In genomic region chr6:86535141-86535540, GRCh38 we compare ENCODE assay signal across 33 cellular contexts.
"Had no signal": no experiment of that assay in that cellular context is flagged by ENCODE, and none has a peak within 500 bp of the region (broad histone marks: within the 10 kb centered on the region; RNA-seq: fewer than 3 reads in every experiment).

No MANE protein-coding gene starts in this region.

- H3K9me3 Mint-ChIP-seq: activated T-helper 1 cell treated with anti-CD3 and anti-CD28 coated beads, Interleukin-12 subunit alpha, Interleukin-12 subunit beta, Interleukin-2, Interleukin-4 antibody, amounts not matched to agents 30 ng/mL and 10 ng/mL and 1 ng/mL, durations not matched to agents 14 hours and 24 hours and 36 hours; brain had no signal

- H3K4me2 ChIP-seq: KMS-11 had no signal

- H3K27me3 ChIP-seq: adrenal gland, SJSA1 had no signal

- H3K4me1 ChIP-seq: adrenal gland, SJSA1 had no signal

- DNase-seq: activated B cell treated with CpG ODN at 0.5 μM for 24 hours; activated CD4-positive, alpha-beta memory T cell treated with anti-CD3 and anti-CD28 coated beads for 36 hours; activated CD4-positive, alpha-beta T cell treated with anti-CD3 and anti-CD28 coated beads for 4 hours; activated CD4-positive, alpha-beta T cell treated with anti-CD3 and anti-CD28 coated beads, Interleukin-2, amount 50 U/mL, for 1 hour; activated CD4-positive, CD25-positive, alpha-beta regulatory T cell treated with anti-CD3 and anti-CD28 coated beads, Interleukin-2, amount 50 U/mL, for 72 hours; activated CD8-positive, alpha-beta memory T cell treated with anti-CD3 and anti-CD28 coated beads, Interleukin-2, amount 50 U/mL, for 4 hours; activated gamma-delta T cell treated with Interleukin-2 at 50 U/mL for 16 hours; activated naive CD4-positive, alpha-beta T cell treated with anti-CD3 and anti-CD28 coated beads for 36 hours; activated T-cell treated with anti-CD3 and anti-CD28 coated beads for 4 hours; activated T-cell treated with anti-CD3 and anti-CD28 coated beads, Interleukin-2, amount 50 U/mL, for 4 hours; adrenal gland; cerebellar nuclear complex; MM.1S; MV-4-11; NCI-H1092 treated with DMSO at 0.1 percent for 48 hours; NCI-H1417; NCI-H146; NCI-H187; NCI-H2081; NCI-H2171 treated with DMSO at 0.1 percent for 48 hours; NCI-H2227 treated with DMSO at 0.1 percent for 48 hours; NCI-H446; NCI-H510A treated with DMSO at 0.1 percent for 48 hours; OCI-M1; SHP77 treated with DMSO at 0.1 percent for 48 hours had no signal

- H3K27ac Mint-ChIP-seq: activated B cell treated with CpG ODN at 0.5 μM for 24 hours; activated CD4-positive, alpha-beta memory T cell treated with anti-CD3 and anti-CD28 coated beads for 36 hours; activated naive CD4-positive, alpha-beta T cell treated with anti-CD3 and anti-CD28 coated beads for 36 hours; activated naive CD4-positive, alpha-beta T cell treated with anti-CD3 and anti-CD28 coated beads, Interleukin-2, amount 50 U/mL, for 72 hours; activated T-helper 1 cell treated with anti-CD3 and anti-CD28 coated beads, Interleukin-12 subunit alpha, Interleukin-12 subunit beta, Interleukin-2, Interleukin-4 antibody, amounts not matched to agents 30 ng/mL and 10 ng/mL and 1 ng/mL, durations not matched to agents 14 hours and 24 hours and 36 hours; brain; T-helper 1 cell treated with Interleukin-12 subunit alpha and Interleukin-12 subunit beta and Interleukin-4 antibody, amounts not matched to agents 30 μg/mL and 1 μg/mL, for 36 hours; T-helper 2 cell treated with Interferon-gamma antibody and Interleukin-4, amounts not matched to agents 5 μg/mL and 100 μg/mL, for 36 hours had no signal

- H3K4me3 Mint-ChIP-seq: activated B cell treated with CpG ODN at 0.5 μM for 24 hours; activated CD4-positive, alpha-beta memory T cell treated with anti-CD3 and anti-CD28 coated beads for 36 hours; activated naive CD4-positive, alpha-beta T cell treated with anti-CD3 and anti-CD28 coated beads for 36 hours; activated T-cell treated with anti-CD3 and anti-CD28 coated beads, Interleukin-2, amount 50 U/mL, for 4 hours; activated T-helper 1 cell treated with anti-CD3 and anti-CD28 coated beads, Interleukin-12 subunit alpha, Interleukin-12 subunit beta, Interleukin-2, Interleukin-4 antibody, amounts not matched to agents 30 ng/mL and 10 ng/mL and 1 ng/mL, durations not matched to agents 14 hours and 24 hours and 36 hours; brain; T-helper 1 cell treated with Interleukin-12 subunit alpha and Interleukin-12 subunit beta and Interleukin-4 antibody, amounts not matched to agents 30 μg/mL and 1 μg/mL, for 36 hours; T-helper 2 cell treated with Interferon-gamma antibody and Interleukin-4, amounts not matched to agents 5 μg/mL and 100 μg/mL, for 36 hours had no signal

- H3K4me3 ChIP-seq: adrenal gland, SJSA1 had no signal

- H3K36me3 Mint-ChIP-seq: activated CD4-positive, alpha-beta memory T cell treated with anti-CD3 and anti-CD28 coated beads for 36 hours; activated naive CD4-positive, alpha-beta T cell treated with anti-CD3 and anti-CD28 coated beads, Interleukin-2, amount 50 U/mL, for 72 hours; brain had no signal

- H3K27me3 Mint-ChIP-seq: activated B cell treated with CpG ODN at 0.5 μM for 24 hours; activated CD4-positive, alpha-beta memory T cell treated with anti-CD3 and anti-CD28 coated beads for 36 hours had no signal

- H3K9me3 ChIP-seq: adrenal gland, SJSA1 had no signal

- H3K9ac ChIP-seq: KMS-11 had no signal

- H3K27ac ChIP-seq: adrenal gland, KMS-11, SJSA1, VCaP had no signal

- H3K36me3 ChIP-seq: adrenal gland, SJSA1 had no signal

- H3K4me1 Mint-ChIP-seq: activated B cell treated with CpG ODN at 0.5 μM for 24 hours had no signal
